ENCODE assay signal across 17 cellular contexts in genomic region chr12:69115955-69116354, GRCh38.
DNase-seq lines count a peak whose midpoint lies in the region; ATAC-seq and TF ChIP-seq lines count a peak whose summit lies in the region.
"Had no signal": no experiment of that assay in that cellular context is flagged by ENCODE, and none has a peak within 500 bp of the region (broad histone marks: within the 10 kb centered on the region; RNA-seq: fewer than 3 reads in every experiment).

No MANE protein-coding gene starts in this region.

- H4K20me1 ChIP-seq in GM23338 (replicated peaks; ENCODE audit: insufficient read depth): no peaks in the 10 kb centered on the region
- H4K20me1 ChIP-seq: BLaER1 had no signal

- H3K4me2 ChIP-seq in GM23338: no peak overlapping the region; the same call in 1 of the 2 replicates
- H3K4me2 ChIP-seq: BLaER1 had no signal

- H3K4me3 ChIP-seq in GM23338: no peak overlapping the region
- H3K4me3 ChIP-seq: BLaER1 had no signal

- peaks cover 7% of the 10 kb centered on the region; the same call in 1 of the 2 replicates for H3K9me2 ChIP-seq in GM23338 (ENCODE audit: insufficient read depth)

- H3K27me3 Mint-ChIP-seq in GM23338 (ENCODE audit: insufficient read depth, low read depth, poor library complexity) (no peaks in the 10 kb centered on the region), WTC11 (ENCODE audit: low read depth) (no peaks in the 10 kb centered on the region; the same call in 1 of the 2 replicates)
- H3K27me3 Mint-ChIP-seq in activated CD4-positive, alpha-beta T cell treated with anti-CD3 and anti-CD28 coated beads, Interleukin-2, amount 10 ng/mL, durations not matched to agents 7 days and 5 days: no peaks in the 10 kb centered on the region

- H3K9me3 Mint-ChIP-seq in GM23338 (peaks cover 2% of the 10 kb centered on the region; the same call in 1 of the 3 replicates), WTC11 (peaks cover 3% of the 10 kb centered on the region; the same call in 1 of the 2 replicates)
- no peaks in the 10 kb centered on the region for H3K9me3 Mint-ChIP-seq in activated CD4-positive, alpha-beta T cell treated with anti-CD3 and anti-CD28 coated beads, Interleukin-2, amount 10 ng/mL, durations not matched to agents 7 days and 5 days
- H3K9me3 Mint-ChIP-seq: CD4-positive, alpha-beta memory T cell had no signal

- H3K79me2 ChIP-seq in GM23338 (replicated peaks; ENCODE audit: insufficient read depth): no peaks in the 10 kb centered on the region

- no peak overlapping the region for H3K27ac ChIP-seq in GM23338 (ENCODE audit: low read depth)
- H3K27ac ChIP-seq: BLaER1, HL-60 had no signal

- H3K4me1 ChIP-seq in GM23338 (ENCODE audit: insufficient read depth): peaks cover 9% of the 10 kb centered on the region

- H3F3A ChIP-seq in GM23338 (replicated peaks; ENCODE audit: low read depth): no peaks in the 10 kb centered on the region

- peak; percentile 86 for ATAC-seq in GM23338
- peak; percentile 95 for ATAC-seq in WTC11

- H3K4me3 Mint-ChIP-seq in GM23338 (no peak overlapping the region), WTC11 (no peak overlapping the region)
- H3K4me3 Mint-ChIP-seq in activated CD4-positive, alpha-beta T cell treated with anti-CD3 and anti-CD28 coated beads, Interleukin-2, amount 10 ng/mL, durations not matched to agents 7 days and 5 days: no peak overlapping the region
- H3K4me3 Mint-ChIP-seq: CD14-positive monocyte; CD4-positive, alpha-beta memory T cell had no signal

- H3K36me3 Mint-ChIP-seq in GM23338 (ENCODE audit: low read depth) (no peaks in the 10 kb centered on the region), WTC11 (no peaks in the 10 kb centered on the region)
- H3K36me3 Mint-ChIP-seq in activated CD4-positive, alpha-beta T cell treated with anti-CD3 and anti-CD28 coated beads, Interleukin-2, amount 10 ng/mL, durations not matched to agents 7 days and 5 days (ENCODE audit: low read depth): no peaks in the 10 kb centered on the region
- H3K36me3 Mint-ChIP-seq: CD14-positive monocyte; CD4-positive, alpha-beta memory T cell had no signal

- peak; percentile 66 for DNase-seq in GM23338 (ENCODE audit: low spot score)
- DNase-seq in WTC11 (ENCODE audit: low spot score): peak; percentile 20
- DNase-seq in iPS DF 19.7 (ENCODE audit: low read depth, low spot score): peak; percentile 28
- no peak for DNase-seq in activated CD4-positive, alpha-beta T cell treated with anti-CD3 and anti-CD28 coated beads, Interleukin-2, amount 10 ng/mL, durations not matched to agents 7 days and 5 days
- no peak for DNase-seq in GDM1 (lab: John Stamatoyannopoulos, UW)
- no peak for DNase-seq in SW480 (ENCODE audit: low spot score)
- DNase-seq in NCI-H526 treated with DMSO at 0.1 percent for 48 hours (lab: John Stamatoyannopoulos, UW): no peak
- DNase-seq: 8988T; Calu3; CD4-positive, alpha-beta memory T cell; DND-41; EL; GOT3; HCEC 1CT had no signal

- H2AFZ ChIP-seq in GM23338: peak overlapping the region; percentile 77

- no peak for TF ChIP-seq CTCF in GM23338 (conservative IDR thresholded peaks at IDR 0.05; ENCODE audit: low read depth in 2 of 2)
- TF ChIP-seq CTCF in WTC11 (IDR thresholded peaks at IDR 0.05): no peak

- H3K27ac Mint-ChIP-seq in GM23338: no peak overlapping the region
- no peak overlapping the region for H3K27ac Mint-ChIP-seq in WTC11
- no peak overlapping the region for H3K27ac Mint-ChIP-seq in activated CD4-positive, alpha-beta T cell treated with anti-CD3 and anti-CD28 coated beads, Interleukin-2, amount 10 ng/mL, durations not matched to agents 7 days and 5 days
- H3K27ac Mint-ChIP-seq: CD4-positive, alpha-beta memory T cell had no signal

- POLR2A ChIA-PET in WTC11 (lab: Charles Lee): no interaction called here
- POLR2A ChIA-PET in activated CD4-positive, alpha-beta T cell treated with anti-CD3 and anti-CD28 coated beads, Interleukin-2, amount 10 ng/mL, durations not matched to agents 7 days and 5 days (lab: Charles Lee): no interaction called here

- CTCF ChIA-PET in WTC11 (lab: Charles Lee): no interaction called here
- CTCF ChIA-PET in activated CD4-positive, alpha-beta T cell treated with anti-CD3 and anti-CD28 coated beads, Interleukin-2, amount 10 ng/mL, durations not matched to agents 7 days and 5 days (lab: Charles Lee): interaction anchor here (0.6 kb wide), 1 partner anchor 119 kb away, joined by 3 read pairs; no protein-coding TSS in a partner anchor

- no peaks in the 10 kb centered on the region for H3K27me3 ChIP-seq in GM23338 (ENCODE audit: insufficient read depth)
- H3K27me3 ChIP-seq: BLaER1 had no signal

- peaks cover 5% of the 10 kb centered on the region for H3K4me1 Mint-ChIP-seq in GM23338
- peaks cover 4% of the 10 kb centered on the region; the same call in 1 of the 2 replicates for H3K4me1 Mint-ChIP-seq in WTC11
- no peaks in the 10 kb centered on the region for H3K4me1 Mint-ChIP-seq in activated CD4-positive, alpha-beta T cell treated with anti-CD3 and anti-CD28 coated beads, Interleukin-2, amount 10 ng/mL, durations not matched to agents 7 days and 5 days
- H3K4me1 Mint-ChIP-seq: CD4-positive, alpha-beta memory T cell had no signal

- H3K36me3 ChIP-seq in GM23338 (ENCODE audit: insufficient read depth): no peaks in the 10 kb centered on the region
- H3K36me3 ChIP-seq: BLaER1 had no signal

TF ChIP-seq in GM23338, 12 proteins besides CTCF, POLR2A, EP300 and RAD21 (continues in another document):
- no peak for TF ChIP-seq JUNB (IDR thresholded peaks at IDR 0.05; ENCODE audit: unreplicated experiment)
- no peak for TF ChIP-seq CREB1 (CRISPR knock-in tag; IDR thresholded peaks at IDR 0.05; ENCODE audit: low read depth)
- no peak for TF ChIP-seq POLR2AphosphoS5 (IDR thresholded peaks at IDR 0.05; ENCODE audit: low read depth)
- no peak for TF ChIP-seq EZH2phosphoT487 (IDR thresholded peaks at IDR 0.05; ENCODE audit: unreplicated experiment)
- no peak for TF ChIP-seq STAT1 (IDR thresholded peaks at IDR 0.05; ENCODE audit: unreplicated experiment)
- TF ChIP-seq REST (IDR thresholded peaks at IDR 0.05; ENCODE audit: unreplicated experiment): no peak

TF ChIP-seq in WTC11, 78 proteins besides CTCF, POLR2A, EP300 and RAD21:
- no peak for TF ChIP-seq FOXP4 (CRISPR knock-in tag; IDR thresholded peaks at IDR 0.05)
- TF ChIP-seq EMX1 (CRISPR knock-in tag; IDR thresholded peaks at IDR 0.05): no peak
- TF ChIP-seq ELF4 (CRISPR knock-in tag; IDR thresholded peaks at IDR 0.05; ENCODE audit: low read depth): no peak

Comparison
In these comparisons a context has a peak if more than half of its experiments do, and no peak if none do; other contexts are left out.
1. DNase-seq: peak in GM23338 (single experiment), WTC11 (single experiment) and iPS DF 19.7 (single experiment); none in activated CD4-positive, alpha-beta T cell treated with anti-CD3 and anti-CD28 coated beads, Interleukin-2, amount 10 ng/mL, durations not matched to agents 7 days and 5 days (single experiment), GDM1 (single experiment), SW480 (single experiment) and NCI-H526 treated with DMSO at 0.1 percent for 48 hours (single experiment).